In genomic region chr15:92818658-92819311, GRCh38 we compare ENCODE assay signal across 10 cellular contexts.
DNase-seq lines count a peak whose midpoint lies in the region; ATAC-seq and TF ChIP-seq lines count a peak whose summit lies in the region.
"Had no signal": no experiment of that assay in that cellular context is flagged by ENCODE, and none has a peak within 500 bp of the region (broad histone marks: within the 10 kb centered on the region; RNA-seq: fewer than 3 reads in every experiment).

No MANE protein-coding gene starts in this region.

- peak overlapping the region; percentile 92 to 97 for H4K8ac ChIP-seq in IMR-90 (ENCODE audit: low read depth in 2 of 2, low read length in 2 of 2)

- dilution Hi-C loops in IMR-90 (cut with HindIII; ENCODE audit: low sequenced_read_pairs, unreplicated experiment), result loop anchor here (25.0 kb wide), 1 partner anchor 119 kb away; no protein-coding TSS in a partner anchor

- no TSS peak for BruUV-seq in IMR-90 (replicated peaks; lab: Mats Ljungman, UMichigan)

- H2AK9ac ChIP-seq in IMR-90 (replicated peaks; ENCODE audit: low read depth, low read length, poor library complexity), result peak overlapping the region; percentile 25

- peaks cover 64% of the 10 kb centered on the region for H3K4me1 Mint-ChIP-seq in activated T-helper 1 cell treated with anti-CD3 and anti-CD28 coated beads, Interleukin-12 subunit alpha, Interleukin-12 subunit beta, Interleukin-2, Interleukin-4 antibody, amounts not matched to agents 30 ng/mL and 10 ng/mL and 1 ng/mL, durations not matched to agents 14 hours and 24 hours and 36 hours (ENCODE audit: low read depth)

- H3K4me3 ChIP-seq in IMR-90 (ENCODE audit: insufficient read depth, low read depth, low read length) (peak overlapping the region; percentile 32; the same call in 1 of the 2 replicates), lower lobe of right lung (no peak overlapping the region)

- peak overlapping the region; percentile 79 for H3K14ac ChIP-seq in IMR-90 (replicated peaks; ENCODE audit: low read depth, low read length)

- peak overlapping the region; percentile 91 for H3K56ac ChIP-seq in IMR-90 (ENCODE audit: extremely low read depth, insufficient read depth, low read length)

- ATAC-seq in IMR-90 (ENCODE audit: low read depth), result no peak
- no peak for ATAC-seq in lower lobe of right lung
- ATAC-seq in GM21825 (IDR thresholded peaks at IDR 0.05; ENCODE audit: unreplicated experiment), result no peak
- no peak for ATAC-seq in HG02571 (IDR thresholded peaks at IDR 0.05; ENCODE audit: unreplicated experiment)

- TF ChIP-seq POLR2A in IMR-90 (IDR thresholded peaks at IDR 0.05; ENCODE audit: low read depth, low read length), result no peak

- CTCF ChIA-PET in IMR-90 (lab: Yijun Ruan, JAX), result interaction anchor here (0.9 kb wide), 1 partner anchor 10 kb away, joined by 4 read pairs; no protein-coding TSS in a partner anchor

- H3K9me1 ChIP-seq in IMR-90 (ENCODE audit: insufficient read depth, low read length), result peaks cover 10% of the 10 kb centered on the region; the same call in 1 of the 2 replicates

- intact Hi-C loops in IMR-90 (cut with micrococcal nuclease), result loop anchor here (1.0 kb wide), 1 partner anchor 7 kb away; no protein-coding TSS in a partner anchor
- intact Hi-C loops in activated T-helper 1 cell treated with anti-CD3 and anti-CD28 coated beads, Interleukin-12 subunit alpha, Interleukin-12 subunit beta, Interleukin-2, Interleukin-4 antibody, amounts not matched to agents 30 ng/mL and 10 ng/mL and 1 ng/mL, durations not matched to agents 14 hours and 24 hours and 36 hours (cut with micrococcal nuclease), result loop anchor here (1.0 kb wide), 1 partner anchor 31 kb away; no protein-coding TSS in a partner anchor
- intact Hi-C loops in lower lobe of right lung (cut with DNase I), result no loop called here

- peak overlapping the region; percentile 66 for H2BK20ac ChIP-seq in IMR-90 (ENCODE audit: low read depth, low read length)

- H3K9me3 ChIP-seq in IMR-90 (ENCODE audit: control insufficient read depth, insufficient read depth, low read length) (no peaks in the 10 kb centered on the region), lower lobe of right lung (no peaks in the 10 kb centered on the region)

- no peaks in the 10 kb centered on the region for H3K9me3 Mint-ChIP-seq in activated T-helper 1 cell treated with anti-CD3 and anti-CD28 coated beads, Interleukin-12 subunit alpha, Interleukin-12 subunit beta, Interleukin-2, Interleukin-4 antibody, amounts not matched to agents 30 ng/mL and 10 ng/mL and 1 ng/mL, durations not matched to agents 14 hours and 24 hours and 36 hours

- DNase-seq in A172 (ENCODE audit: low spot score), result peak; percentile 48
- no peak for DNase-seq in IMR-90
- no peak for DNase-seq in activated T-helper 1 cell treated with anti-CD3 and anti-CD28 coated beads, Interleukin-12 subunit alpha, Interleukin-12 subunit beta, Interleukin-2, Interleukin-4 antibody, amounts not matched to agents 30 ng/mL and 10 ng/mL and 1 ng/mL, durations not matched to agents 14 hours and 24 hours and 36 hours (ENCODE audit: low spot score)
- no peak for DNase-seq in lower lobe of right lung
- no peak for DNase-seq in OCI-M2 (lab: John Stamatoyannopoulos, UW; ENCODE audit: unreplicated experiment)
- no peak for DNase-seq in HuH-7.5 (ENCODE audit: low spot score)
- DNase-seq: activated CD4-positive, alpha-beta T cell treated with anti-CD3 and anti-CD28 coated beads, Interleukin-2, amount 50 U/mL, for 1 hour had no signal

- peaks cover 7 to 16% of the 10 kb centered on the region in 2 experiments; a peak in 3 of 4 replicates for H3K79me1 ChIP-seq in IMR-90 (ENCODE audit: low read depth in 1 of 2, low read length in 2 of 2)

- in situ Hi-C loops in IMR-90 (cut with MboI; ENCODE audit: low sequenced_read_pairs), result loop anchor here (25.0 kb wide), 1 partner anchor 1831 kb away; the partner anchor contains the start of gene PRC1

- H3K4ac ChIP-seq in IMR-90 (ENCODE audit: low read depth, low read length), result peak overlapping the region; percentile 94

- H4K20me1 ChIP-seq in IMR-90 (ENCODE audit: insufficient read depth, low read length), result no peaks in the 10 kb centered on the region

- H3K18ac ChIP-seq in IMR-90 (ENCODE audit: low read depth, low read length), result peak overlapping the region; percentile 99

- peak overlapping the region; percentile 96 for H3K27ac Mint-ChIP-seq in activated T-helper 1 cell treated with anti-CD3 and anti-CD28 coated beads, Interleukin-12 subunit alpha, Interleukin-12 subunit beta, Interleukin-2, Interleukin-4 antibody, amounts not matched to agents 30 ng/mL and 10 ng/mL and 1 ng/mL, durations not matched to agents 14 hours and 24 hours and 36 hours

- peak overlapping the region; percentile 87 for H2BK120ac ChIP-seq in IMR-90 (ENCODE audit: low read depth, low read length)

- peak overlapping the region; percentile 92 for H3K9ac ChIP-seq in IMR-90 (ENCODE audit: low read depth, low read length)
- H3K9ac ChIP-seq: parathyroid adenoma had no signal

- TF ChIP-seq CTCF in IMR-90 (conservative IDR thresholded peaks at IDR 0.05; ENCODE audit: low read depth, low read length), result no peak
- TF ChIP-seq CTCF in lower lobe of right lung (IDR thresholded peaks at IDR 0.05), result no peak

- H3K4me2 ChIP-seq in IMR-90 (ENCODE audit: low read depth, low read length), result peak overlapping the region; percentile 98

- no peaks in the 10 kb centered on the region for H3K27me3 Mint-ChIP-seq in activated T-helper 1 cell treated with anti-CD3 and anti-CD28 coated beads, Interleukin-12 subunit alpha, Interleukin-12 subunit beta, Interleukin-2, Interleukin-4 antibody, amounts not matched to agents 30 ng/mL and 10 ng/mL and 1 ng/mL, durations not matched to agents 14 hours and 24 hours and 36 hours (ENCODE audit: insufficient read depth)

- WGBS in IMR-90 (ENCODE audit: extremely low coverage in 2 of 2, insufficient read length in 1 of 2), 2 experiments, result 20% methylated on average over 2 of the region's 16 CpGs; no CpG with 5 or more reads in 1 of the 2 experiments

- H3K27me3 ChIP-seq in IMR-90 (ENCODE audit: control insufficient read depth, insufficient read depth, low read length) (no peaks in the 10 kb centered on the region), lower lobe of right lung (ENCODE audit: low read depth) (no peaks in the 10 kb centered on the region)

- H3K4me3 Mint-ChIP-seq in activated T-helper 1 cell treated with anti-CD3 and anti-CD28 coated beads, Interleukin-12 subunit alpha, Interleukin-12 subunit beta, Interleukin-2, Interleukin-4 antibody, amounts not matched to agents 30 ng/mL and 10 ng/mL and 1 ng/mL, durations not matched to agents 14 hours and 24 hours and 36 hours, result peak overlapping the region; percentile 86

- H3K23ac ChIP-seq in IMR-90 (ENCODE audit: low read depth, low read length), result peak overlapping the region; percentile 86

- no peak for TF ChIP-seq RAD21 in IMR-90 (IDR thresholded peaks at IDR 0.05; ENCODE audit: low read length)

- H3K36me3 ChIP-seq in IMR-90 (ENCODE audit: control insufficient read depth, insufficient read depth, low read length), result no peaks in the 10 kb centered on the region
- H3K36me3 ChIP-seq in lower lobe of right lung, result no peaks in the 10 kb centered on the region

- H3K27ac ChIP-seq in IMR-90 (ENCODE audit: insufficient read depth, low read length) (peak overlapping the region; percentile 99), lower lobe of right lung (peak overlapping the region; percentile 86)

- POLR2A ChIA-PET in IMR-90 (lab: Charles Lee; ENCODE audit: unreplicated experiment), result interaction anchor here (0.5 to 2.6 kb wide), 5 partner anchors 13 to 89 kb away, joined by 3 to 14 read pairs (median 6); partner anchors contain the start of gene CHD2

- peak overlapping the region; percentile 99 for H4K5ac ChIP-seq in IMR-90 (ENCODE audit: low read depth, low read length)

- no peaks in the 10 kb centered on the region for H3K36me3 Mint-ChIP-seq in activated T-helper 1 cell treated with anti-CD3 and anti-CD28 coated beads, Interleukin-12 subunit alpha, Interleukin-12 subunit beta, Interleukin-2, Interleukin-4 antibody, amounts not matched to agents 30 ng/mL and 10 ng/mL and 1 ng/mL, durations not matched to agents 14 hours and 24 hours and 36 hours (ENCODE audit: low read depth)

- H2AK5ac ChIP-seq in IMR-90 (ENCODE audit: low read depth, low read length), result peak overlapping the region; percentile 3; the same call in 1 of the 2 replicates

- H2BK15ac ChIP-seq in IMR-90 (ENCODE audit: low read depth, low read length), result peak overlapping the region; percentile 95

- peak overlapping the region; percentile 81 for H2AFZ ChIP-seq in IMR-90 (replicated peaks; ENCODE audit: low read length, poor library complexity)

- peak overlapping the region; percentile 94 for H2BK5ac ChIP-seq in IMR-90 (ENCODE audit: low read depth, low read length, poor library complexity, severe bottlenecking)

- H3K4me1 ChIP-seq in IMR-90 (ENCODE audit: control insufficient read depth, insufficient read depth, low read length) (peaks cover 13% of the 10 kb centered on the region), lower lobe of right lung (peaks cover 32% of the 10 kb centered on the region)
- H3K4me1 ChIP-seq: parathyroid adenoma had no signal

- peak overlapping the region; percentile 96 for H4K91ac ChIP-seq in IMR-90 (ENCODE audit: insufficient read depth, low read depth, low read length)

TF ChIP-seq in IMR-90, 13 proteins besides CTCF, POLR2A, EP300 and RAD21:
- TF ChIP-seq ELK1 (IDR thresholded peaks at IDR 0.05; ENCODE audit: borderline replicate concordance, low read depth, low read length) (no peak), MXI1 (IDR thresholded peaks at IDR 0.05; ENCODE audit: borderline replicate concordance, low read depth, low read length) (no peak), NFE2L2 (IDR thresholded peaks at IDR 0.05; ENCODE audit: low read depth, low read length) (no peak), CEBPB (IDR thresholded peaks at IDR 0.05; ENCODE audit: low read depth, low read length) (no peak), MAFK (IDR thresholded peaks at IDR 0.05; ENCODE audit: low read depth, low read length) (no peak), BHLHE40 (IDR thresholded peaks at IDR 0.05; ENCODE audit: low read depth, low read length) (no peak), CHD1 (IDR thresholded peaks at IDR 0.05; ENCODE audit: low read depth, low read length) (no peak), FOS (IDR thresholded peaks at IDR 0.05; ENCODE audit: low read depth, low read length) (no peak)
